25 cellular contexts compared by ENCODE assay signal in the genomic region with DNA sequence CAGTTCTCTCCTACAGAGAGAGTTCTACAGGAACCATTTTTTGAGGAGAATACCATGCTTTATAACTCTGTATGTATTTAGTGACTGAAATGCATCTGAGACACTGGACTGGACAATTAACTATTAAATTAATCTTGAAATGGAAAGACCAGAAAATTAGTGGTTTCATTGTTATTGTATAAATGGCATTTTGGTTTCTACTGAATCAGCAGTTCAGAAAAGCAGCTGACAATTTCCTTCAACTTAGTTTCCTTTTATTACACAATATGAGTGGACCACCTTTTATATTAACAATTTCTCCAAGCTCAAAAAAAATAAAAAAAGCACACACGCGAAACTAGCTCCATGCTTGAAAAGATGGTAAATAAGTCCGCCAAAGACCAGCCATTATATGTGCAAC.
"Had no signal": no experiment of that assay in that cellular context is flagged by ENCODE, and none has a peak within 500 bp of the region (broad histone marks: within the 10 kb centered on the region; RNA-seq: fewer than 3 reads in every experiment).

No MANE protein-coding gene starts in this region.

- H3K4me1 Mint-ChIP-seq: memory B cell had no signal

- H3K36me3 Mint-ChIP-seq: natural killer cell treated with Interleukin-12 subunit alpha and Interleukin-12 subunit beta and Interleukin-15 and Interleukin-18, amount 100 ng/mL, for 72 hours had no signal

- H3K4me3 ChIP-seq: hepatocyte, left ventricle myocardium inferior, lung, mucosa of descending colon, psoas muscle, skin epidermis, stomach, testis, thyroid gland, transverse colon, upper lobe of left lung, vagina had no signal

- H3K27me3 Mint-ChIP-seq: memory B cell; naive thymus-derived CD4-positive, alpha-beta T cell; natural killer cell treated with Interleukin-12 subunit alpha and Interleukin-12 subunit beta and Interleukin-15 and Interleukin-18, amount 100 ng/mL, for 72 hours; stimulated activated naive B cell treated with anti-CD40 and anti-IgM and Interleukin-4, amounts not matched to agents 10 μg/mL and 1 μg/mL and 100 μg/mL, for 72 hours had no signal

- ATAC-seq: mucosa of descending colon; naive thymus-derived CD4-positive, alpha-beta T cell; natural killer cell treated with Interleukin-12 subunit alpha and Interleukin-12 subunit beta and Interleukin-15 and Interleukin-18, amount 100 ng/mL, for 72 hours; psoas muscle; sciatic nerve; stimulated activated naive B cell treated with anti-CD40 and anti-IgM and Interleukin-4, amounts not matched to agents 10 μg/mL and 1 μg/mL and 100 μg/mL, for 72 hours; stimulated activated naive CD8-positive, alpha-beta T cell treated with anti-CD3 and anti-CD28 coated beads, Interleukin-15, Interleukin-2, amounts not matched to agents 100 U/mL and 50 U/mL, for 24 hours had no signal

- H3K9me3 ChIP-seq: left ventricle myocardium inferior, mucosa of descending colon, psoas muscle, stomach, testis, thyroid gland, transverse colon, upper lobe of left lung, vagina had no signal

- H3K79me2 ChIP-seq: hepatocyte had no signal

- H3K27me3 ChIP-seq: hepatocyte, stomach, testis, thyroid gland, transverse colon, upper lobe of left lung, vagina had no signal

- H3K9me3 Mint-ChIP-seq: memory B cell; naive thymus-derived CD4-positive, alpha-beta T cell; natural killer cell treated with Interleukin-12 subunit alpha and Interleukin-12 subunit beta and Interleukin-15 and Interleukin-18, amount 100 ng/mL, for 72 hours; stimulated activated naive B cell treated with anti-CD40 and anti-IgM and Interleukin-4, amounts not matched to agents 10 μg/mL and 1 μg/mL and 100 μg/mL, for 72 hours had no signal

- H3K4me1 ChIP-seq: left ventricle myocardium inferior, parathyroid adenoma, psoas muscle, stomach, testis, thyroid gland, transverse colon, upper lobe of left lung, vagina had no signal

- DNase-seq: islet precursor cell; left ventricle myocardium inferior; midbrain; mucosa of descending colon; naive thymus-derived CD4-positive, alpha-beta T cell; psoas muscle; stimulated activated CD4-positive, alpha-beta T cell treated with anti-CD3 and anti-CD28 coated beads, Interleukin-12 subunit alpha, Interleukin-12 subunit beta, amount 100 ng/mL, for 4 hours; stimulated activated CD4-positive, alpha-beta T cell treated with anti-CD3 and anti-CD28 coated beads, Interleukin-15, amount 100 ng/mL, for 24 hours; stimulated activated CD4-positive, alpha-beta T cell treated with anti-CD3 and anti-CD28 coated beads, Interleukin-2, amount 100 ng/mL, for 24 hours; stimulated activated CD4-positive, alpha-beta T cell treated with anti-CD3 and anti-CD28 coated beads, Interleukin-4, amount 100 ng/mL, for 1 hour; stimulated activated naive B cell treated with anti-CD40 and anti-IgM and Interleukin-4, amounts not matched to agents 10 μg/mL and 1 μg/mL and 100 μg/mL, for 72 hours; stimulated activated naive CD8-positive, alpha-beta T cell treated with anti-CD3 and anti-CD28 coated beads, Interleukin-15, Interleukin-2, amounts not matched to agents 100 U/mL and 50 U/mL, for 24 hours; stomach; testis; thyroid gland; transverse colon; upper lobe of left lung had no signal

- H3K36me3 ChIP-seq: left ventricle myocardium inferior, thyroid gland had no signal

- H3K27ac Mint-ChIP-seq: natural killer cell treated with Interleukin-12 subunit alpha and Interleukin-12 subunit beta and Interleukin-15 and Interleukin-18, amount 100 ng/mL, for 72 hours; stimulated activated naive B cell treated with anti-CD40 and anti-IgM and Interleukin-4, amounts not matched to agents 10 μg/mL and 1 μg/mL and 100 μg/mL, for 72 hours had no signal

- H2AFZ ChIP-seq: hepatocyte, parathyroid adenoma had no signal

- H3K27ac ChIP-seq: hepatocyte, left ventricle myocardium inferior, parathyroid adenoma, psoas muscle, skin epidermis, stomach, testis, thyroid gland, transverse colon, upper lobe of left lung, vagina had no signal

- H3K4me3 Mint-ChIP-seq: memory B cell; naive thymus-derived CD4-positive, alpha-beta T cell; natural killer cell treated with Interleukin-12 subunit alpha and Interleukin-12 subunit beta and Interleukin-15 and Interleukin-18, amount 100 ng/mL, for 72 hours; stimulated activated naive B cell treated with anti-CD40 and anti-IgM and Interleukin-4, amounts not matched to agents 10 μg/mL and 1 μg/mL and 100 μg/mL, for 72 hours had no signal

- H3K9ac ChIP-seq: parathyroid adenoma had no signal

- H3K4me2 ChIP-seq: hepatocyte had no signal
